In the genomic region with DNA sequence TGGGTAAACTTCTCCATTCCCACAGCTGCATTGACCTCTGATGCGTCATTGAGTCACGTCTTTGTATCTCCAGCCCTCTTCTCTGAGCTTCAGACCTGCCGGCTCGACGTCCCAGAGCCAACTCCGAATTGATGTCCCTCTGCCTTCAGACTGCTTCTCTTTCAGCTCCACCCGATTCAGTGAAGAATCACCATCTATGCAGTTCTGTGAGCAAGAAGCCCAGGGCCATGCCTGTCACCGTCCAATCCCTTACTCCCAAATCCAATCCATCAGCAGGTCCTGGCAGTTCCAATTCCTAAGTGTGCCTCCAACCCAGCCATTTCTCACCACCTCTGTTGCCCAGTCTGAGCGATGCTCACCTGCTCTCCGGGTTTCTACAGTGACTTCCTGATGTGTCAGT, we compare ENCODE assay signal across 25 cellular contexts.
"Had no signal": no experiment of that assay in that cellular context is flagged by ENCODE, and none has a peak within 500 bp of the region (broad histone marks: within the 10 kb centered on the region; RNA-seq: fewer than 3 reads in every experiment).

No MANE protein-coding gene starts in this region.

- H3K4me1 ChIP-seq: colonic mucosa, gastrocnemius medialis had no signal

- H3K36me3 ChIP-seq: colonic mucosa, esophagus squamous epithelium, gastrocnemius medialis, heart right ventricle, left lung, lower lobe of right lung had no signal

- H3K9me3 ChIP-seq: colonic mucosa, esophagus squamous epithelium, gastrocnemius medialis, heart right ventricle, left lung, lower lobe of right lung, mucosa of descending colon had no signal

- DNase-seq: colonic mucosa; cortex of kidney; effector CD8-positive, alpha-beta T cell; effector memory CD8-positive, alpha-beta T cell; endodermal cell; erythroblast; esophagus squamous epithelium; foreskin fibroblast; foreskin melanocyte; gastrocnemius medialis; glutamatergic neuron; head of caudate nucleus; heart right ventricle; hippocampal formation; left cardiac atrium; left lung; left ventricle myocardium superior; lower lobe of right lung; mesenchymal stem cell; mucosa of descending colon had no signal

- H3K27me3 ChIP-seq: colonic mucosa, esophagus squamous epithelium, gastrocnemius medialis, left lung had no signal

- FAIRE-seq: endometrium, islet of Langerhans, keratinocyte had no signal

- H3K4me3 ChIP-seq: colonic mucosa, esophagus squamous epithelium, gastrocnemius medialis, heart right ventricle, left lung, lower lobe of right lung, mucosa of descending colon had no signal

- H3K27ac ChIP-seq: colonic mucosa, epithelial cell of prostate, esophagus squamous epithelium, gastrocnemius medialis, heart right ventricle, left lung, lower lobe of right lung had no signal

- ATAC-seq: effector memory CD8-positive, alpha-beta T cell; esophagus mucosa; gastrocnemius medialis; heart right ventricle; left cardiac atrium; left lung; left ventricle myocardium superior; lower lobe of right lung; mucosa of descending colon had no signal
